In genomic region chr11:74061599-74061998, GRCh38 we compare ENCODE assay signal across 2 cellular contexts. TPM values are rescaled to one million over a fixed set of nuclear protein-coding genes. Genes with fewer than 3 reads are reported as not detected.
DNase-seq lines count a peak whose midpoint lies in the region; ATAC-seq, FAIRE-seq and TF ChIP-seq lines count a peak whose summit lies in the region.
"Not testable (repeated sequence)": the region's sequence is repeated elsewhere in the genome, so short reads cannot be mapped to it uniquely, and the experiment has no call there.
"Had no signal": no experiment of that assay in that cellular context is flagged by ENCODE, and none has a peak within 500 bp of the region (broad histone marks: within the 10 kb centered on the region; RNA-seq: fewer than 3 reads in every experiment).

No MANE protein-coding gene starts in this region.

- TF ChIP-seq POLR2A in K562 (conservative IDR thresholded peaks at IDR 0.05) = not testable (repeated sequence)

- in situ Hi-C loops in K562 (cut with MboI) = not testable (repeated sequence)

- not testable (repeated sequence) for H3K27ac ChIP-seq in K562 (ENCODE audit: extremely low read depth, low read depth, low read length)

- BruUV-seq in K562 (replicated peaks; lab: Mats Ljungman, UMichigan) = not testable (repeated sequence)

- not testable (repeated sequence) for H3K9ac ChIP-seq in K562 (ENCODE audit: insufficient read depth in 1 of 2, low read depth in 2 of 2, low read length in 2 of 2)

- not testable (repeated sequence) for H3K4me3 ChIP-seq in K562

- not testable (repeated sequence) for H3K4me2 ChIP-seq in K562 (ENCODE audit: insufficient read depth, low read length)

- H2AFZ ChIP-seq in K562 (ENCODE audit: low read depth, low read length) = not testable (repeated sequence)

- POLR2A ChIA-PET in K562 (lab: Yijun Ruan, JAX) = interaction anchor here (1.1 kb wide), 1 partner anchor 90 kb away, joined by 3 read pairs; no protein-coding TSS in a partner anchor

- H3K36me3 ChIP-seq in K562 (ENCODE audit: control insufficient read depth, insufficient read depth, low read length) = not testable (repeated sequence)

- H4K20me1 ChIP-seq in K562 (replicated peaks; ENCODE audit: control insufficient read depth, insufficient read depth, low read length) = not testable (repeated sequence)

- CTCF ChIA-PET in K562 (lab: Yijun Ruan, JAX; ENCODE audit: low intra/inter-chr PET ratio) = not testable (repeated sequence)

- not testable (repeated sequence) for H3K9me1 ChIP-seq in K562 (ENCODE audit: control insufficient read depth, insufficient read depth, low read length)

- TF ChIP-seq RAD21 in K562 (CRISPR knock-in tag; conservative IDR thresholded peaks at IDR 0.05 in 1 of 2, IDR thresholded peaks at IDR 0.05 in 1 of 2) = not testable (repeated sequence)

- WGBS in K562 (ENCODE audit: insufficient coverage, low coverage, missing lambda C conversion rate) = 75% methylated on average over 4 of the region's 4 CpGs

- DNase-seq in K562 (ENCODE audit: extremely low read depth in 1 of 4, low spot score in 3 of 4) = not testable (repeated sequence)

- not testable (repeated sequence) for TF ChIP-seq EP300 in K562 (IDR thresholded peaks at IDR 0.05; ENCODE audit: low read length)

- FAIRE-seq in K562 (lab: Jason Lieb, UNC) = not testable (repeated sequence)

- TF ChIP-seq CTCF in K562 (IDR thresholded peaks at IDR 0.05 in 2 of 3, conservative IDR thresholded peaks at IDR 0.05 in 1 of 3; ENCODE audit: insufficient read depth in 2 of 3, low read depth in 1 of 3, low read length in 3 of 3) = not testable (repeated sequence)

- H3K9me3 ChIP-seq in K562 (replicated peaks; ENCODE audit: control insufficient read depth, insufficient read depth, low read depth, low read length) = not testable (repeated sequence)

- intact Hi-C loops in K562 (cut with micrococcal nuclease) = not testable (repeated sequence)

- H3K27me3 ChIP-seq in K562 (ENCODE audit: control insufficient read depth in 2 of 2, insufficient read depth in 2 of 2, low read length in 2 of 2) = not testable (repeated sequence)

- not testable (repeated sequence) for ATAC-seq in K562

- not testable (repeated sequence) for H3K4me1 ChIP-seq in K562 (replicated peaks in 1 of 2; ENCODE audit: control insufficient read depth in 2 of 2, insufficient read depth in 2 of 2, low read length in 2 of 2)

- not testable (repeated sequence) for H3K79me2 ChIP-seq in K562 (ENCODE audit: control insufficient read depth, insufficient read depth, low read length)

TF ChIP-seq in K562, 482 proteins besides CTCF, POLR2A, EP300 and RAD21:
- TF ChIP-seq ZNF354B (CRISPR knock-in tag; IDR thresholded peaks at IDR 0.05) = peak; percentile 74; the same call in 1 of the 2 replicates
- TF ChIP-seq ZNF507 (tag; conservative IDR thresholded peaks at IDR 0.05) = peak; percentile 96

RNA-seq across cellular contexts. Expression of gene UCP3, which starts 52.7 kb away (rescaled TPM):
- total RNA-seq in K562 (2011; cell fraction: chromatin; rRNA removed; ENCODE audit: low replicate concordance) = 2.3 and 3.3 TPM in 2 replicates
- total RNA-seq in K562 (2011; cell fraction: nucleolus; rRNA removed) = 2.2 and 3.5 TPM in 2 replicates
- 0.84 and 3.1 TPM in 2 replicates for total RNA-seq in K562 (2011; cell fraction: nucleoplasm; rRNA removed)
- 0.05 and 0.94 TPM in 2 replicates for total RNA-seq in K562 (2014; rRNA removed)
- 0.25 and 0.29 TPM in 2 replicates for total RNA-seq in K562 (2014; rRNA removed; fragmentation: Illumina TruSeq; extraction: Trizol)
- 0.41 and 0.65 TPM in 2 replicates for total RNA-seq in K562 (2015; rRNA removed; fragmentation: Illumina TruSeq; extraction: Trizol)
- 0.18 and 0.53 TPM in 2 replicates for total RNA-seq in K562 (2021)
- polyA plus RNA-seq in K562 (2011; rRNA removed) = 0.15 and 0.26 TPM in 2 replicates
- 0.24 and 0.27 TPM in 2 replicates for polyA plus RNA-seq in K562 (2011; cell fraction: cytosol; rRNA removed)
- polyA plus RNA-seq in K562 (2011; cell fraction: nucleus; rRNA removed) = 1.9 and 2.1 TPM in 2 replicates
- polyA plus RNA-seq in K562 (2012) = 0.46 and 0.66 TPM in 2 replicates
- 0.43 and 0.53 TPM in 2 replicates for polyA plus RNA-seq in K562 (2014; fragmentation: Illumina TruSeq; extraction: Trizol)
- polyA plus RNA-seq in K562 (2014; fragmentation: Nextera tagmentation; extraction: Ambion mirVana) = not detected
- 0.04 and 0.21 TPM in 2 replicates for polyA plus RNA-seq in K562 (2014; rRNA removed)
- 0.36 and 0.39 TPM in 2 replicates for polyA minus RNA-seq in K562 (2011; rRNA and poly(A)+ RNA removed)
- not detected in 2 replicates for polyA minus RNA-seq in K562 (2011; cell fraction: cytosol; rRNA and poly(A)+ RNA removed)
- polyA minus RNA-seq in K562 (2011; cell fraction: nucleus; rRNA and poly(A)+ RNA removed) = 0.81 and 1.00 TPM in 2 replicates
- polyA plus RNA-seq: CD14-positive monocyte had no signal
